8 cellular contexts compared by ENCODE assay signal in genomic region chr4:80197601-80198444, GRCh38. TPM values are rescaled to one million over a fixed set of nuclear protein-coding genes. Genes with fewer than 3 reads are reported as not detected.
DNase-seq lines count a peak whose midpoint lies in the region; ATAC-seq and TF ChIP-seq lines count a peak whose summit lies in the region.

No MANE protein-coding gene starts in this region.

- in situ Hi-C loops in mammary epithelial cell (cut with MboI; ENCODE audit: low sequenced_read_pairs in 2 of 2), result loop anchor here in 1 of 2 donors (25.0 kb wide), 1 partner anchor 286 kb away; no protein-coding TSS in a partner anchor

- ATAC-seq in GM19463 (IDR thresholded peaks at IDR 0.05; ENCODE audit: unreplicated experiment), result no peak

- dilution Hi-C loops in mammary epithelial cell (cut with HindIII; ENCODE audit: low sequenced_read_pairs), result no loop called here

- no TSS peak for BruUV-seq in mammary epithelial cell (replicated peaks; lab: Mats Ljungman, UMichigan)

- H3K9me3 Mint-ChIP-seq in mesothelial cell of epicardium, result no peaks in the 10 kb centered on the region

- H3F3A ChIP-seq in MM.1S (ENCODE audit: insufficient read depth, low read length), result no peaks in the 10 kb centered on the region

- peaks cover 94% of the 10 kb centered on the region for H3K27me3 Mint-ChIP-seq in mesothelial cell of epicardium (ENCODE audit: low read depth)

- no peaks in the 10 kb centered on the region for H3K9me2 ChIP-seq in MM.1S (replicated peaks; ENCODE audit: insufficient read depth, low read length)

- H3K27me3 ChIP-seq in BE2C (peaks cover 39% of the 10 kb centered on the region), HL-60 (ENCODE audit: insufficient read depth, poor library complexity, severe bottlenecking) (peaks cover 25% of the 10 kb centered on the region), mammary epithelial cell (ENCODE audit: insufficient read depth, low read length) (no peaks in the 10 kb centered on the region), MM.1S (replicated peaks; ENCODE audit: insufficient read depth, low read length) (no peaks in the 10 kb centered on the region)

- peak overlapping the region; percentile 75 for H3K4me2 ChIP-seq in mammary epithelial cell (ENCODE audit: insufficient read depth, low read depth, low read length)
- no peak overlapping the region for H3K4me2 ChIP-seq in MM.1S (ENCODE audit: low read depth, low read length)

- WGBS in mammary epithelial cell (ENCODE audit: low coverage, missing lambda C conversion rate), result 32% methylated on average over 24 of the region's 45 CpGs

- TF ChIP-seq CTCF in BE2C (IDR thresholded peaks at IDR 0.05; ENCODE audit: low read depth, low read length), result no peak
- no peak for TF ChIP-seq CTCF in HL-60 (IDR thresholded peaks at IDR 0.05; ENCODE audit: insufficient read depth, low read length)
- TF ChIP-seq CTCF in mammary epithelial cell (conservative IDR thresholded peaks at IDR 0.05 in 1 of 2, IDR thresholded peaks at IDR 0.05 in 1 of 2; ENCODE audit: extremely low read depth in 1 of 2, insufficient read depth in 1 of 2, low read depth in 1 of 2, low read length in 2 of 2), result no peak
- TF ChIP-seq CTCF in mesothelial cell of epicardium (IDR thresholded peaks at IDR 0.05; ENCODE audit: unreplicated experiment), result no peak
- TF ChIP-seq CTCF in MM.1S (IDR thresholded peaks at IDR 0.05; ENCODE audit: low read length), result no peak

- H3K9ac ChIP-seq in mammary epithelial cell (ENCODE audit: insufficient read depth, low read length), result no peak overlapping the region
- no peak overlapping the region for H3K9ac ChIP-seq in MM.1S (ENCODE audit: low read length)

- H3K36me3 Mint-ChIP-seq in mesothelial cell of epicardium, result no peaks in the 10 kb centered on the region

- peak overlapping the region; percentile 21 for H3K4me3 Mint-ChIP-seq in mesothelial cell of epicardium

- H2AFZ ChIP-seq in mammary epithelial cell (ENCODE audit: low read depth, low read length) (peak overlapping the region; percentile 69), MM.1S (ENCODE audit: low read length) (no peak overlapping the region)

- no peaks in the 10 kb centered on the region for H3K36me3 ChIP-seq in BE2C
- H3K36me3 ChIP-seq in mammary epithelial cell (ENCODE audit: insufficient read depth, low read length), result no peaks in the 10 kb centered on the region
- no peaks in the 10 kb centered on the region for H3K36me3 ChIP-seq in MM.1S (replicated peaks; ENCODE audit: insufficient read depth, low read length)

- H3K9me3 ChIP-seq in BE2C, result no peaks in the 10 kb centered on the region
- H3K9me3 ChIP-seq in mammary epithelial cell (replicated peaks; ENCODE audit: insufficient read depth, low read length), result no peaks in the 10 kb centered on the region
- H3K9me3 ChIP-seq in MM.1S (replicated peaks; ENCODE audit: insufficient read depth, low read length), result no peaks in the 10 kb centered on the region

- no peaks in the 10 kb centered on the region for H4K20me1 ChIP-seq in mammary epithelial cell (ENCODE audit: insufficient read depth, low read length)
- no peaks in the 10 kb centered on the region for H4K20me1 ChIP-seq in MM.1S (ENCODE audit: insufficient read depth, low read length)

- peaks cover 16% of the 10 kb centered on the region for H3K4me1 Mint-ChIP-seq in mesothelial cell of epicardium

- no peaks in the 10 kb centered on the region for H3K79me2 ChIP-seq in mammary epithelial cell (ENCODE audit: insufficient read depth, low read length)
- no peaks in the 10 kb centered on the region for H3K79me2 ChIP-seq in MM.1S (ENCODE audit: low read length)

- no peak overlapping the region for H3K27ac Mint-ChIP-seq in mesothelial cell of epicardium

- DNase-seq in BE2C (peak; percentile 60), HL-60 (ENCODE audit: low read depth in 1 of 2, low spot score in 1 of 2) (peak in 1 of 2 experiments; percentile 40), mammary epithelial cell (no peak), mesothelial cell of epicardium (ENCODE audit: low spot score in 2 of 2, unreplicated experiment in 2 of 2) (no peak), T1000 (lab: John Stamatoyannopoulos, UW) (no peak), NAMALWA (ENCODE audit: low spot score) (no peak), MM.1S (no peak)

- H3K4me1 ChIP-seq in BE2C (no peaks in the 10 kb centered on the region), mammary epithelial cell (ENCODE audit: insufficient read depth, low read length) (peaks cover 32% of the 10 kb centered on the region), MM.1S (ENCODE audit: low read length) (no peaks in the 10 kb centered on the region)

- intact Hi-C loops in mammary epithelial cell (cut with micrococcal nuclease), result no loop called here

- CTCF ChIA-PET in mammary epithelial cell (lab: Charles Lee; ENCODE audit: low non-redundant PET), result no interaction called here

- H3K4me3 ChIP-seq in BE2C (ENCODE audit: low read depth, low read length), result peak overlapping the region; percentile 65
- H3K4me3 ChIP-seq in HL-60 (replicated peaks; ENCODE audit: insufficient read depth, low read length), result peak overlapping the region; percentile 36
- peak overlapping the region in 2 of 3 experiments; percentile 3 to 16 for H3K4me3 ChIP-seq in mammary epithelial cell (replicated peaks in 1 of 3; ENCODE audit: insufficient read depth in 1 of 3, low read depth in 2 of 3, low read length in 3 of 3)
- H3K4me3 ChIP-seq in MM.1S (ENCODE audit: low read length), result no peak overlapping the region

- H3K27ac ChIP-seq in HL-60 (replicated peaks), result no peak overlapping the region
- no peak overlapping the region for H3K27ac ChIP-seq in mammary epithelial cell (ENCODE audit: insufficient read depth, low read depth, low read length)
- H3K27ac ChIP-seq in MM.1S (ENCODE audit: low read length), result no peak overlapping the region

RNA-seq across cellular contexts. Expression of gene PRDM8, which starts 0.5 kb away (rescaled TPM):
- polyA plus RNA-seq in BE2C (2012; ENCODE audit: insufficient read depth, insufficient read length, low read depth), result 25.6 TPM
- total RNA-seq in mammary epithelial cell (1 to 10 TPM in 1 of 2 donors, under 1 TPM in 1; 0.33 to 8.0 TPM), mesothelial cell of epicardium (1.6 to 2.4 TPM (median 1.7 TPM) in 3 replicates)
- polyA plus RNA-seq in mammary epithelial cell, result 3.8 TPM
- 31.5 TPM for polyA minus RNA-seq in mammary epithelial cell
